In genomic region chr22:40415531-40416266, GRCh38 we compare ENCODE assay signal across 8 cellular contexts. TPM values are rescaled to one million over a fixed set of nuclear protein-coding genes. Genes with fewer than 3 reads are reported as not detected.
A peak's percentile ranks its signal among the peaks of the same experiment; 100 is the strongest.
DNase-seq lines count a peak whose midpoint lies in the region; ATAC-seq and TF ChIP-seq lines count a peak whose summit lies in the region.

No MANE protein-coding gene starts in this region.

- no peak overlapping the region for H3K4me3 ChIP-seq in MM.1S (ENCODE audit: low read length)

- no peak overlapping the region for H3K4me2 ChIP-seq in MM.1S (ENCODE audit: low read depth, low read length)

- CTCF ChIA-PET in activated CD8-positive, alpha-beta memory T cell treated with anti-CD3 and anti-CD28 coated beads, Interleukin-2, amount 10 ng/mL, durations not matched to agents 7 days and 5 days (lab: Charles Lee) = interaction anchor here (1.1 to 1.8 kb wide), 3 partner anchors 12 to 30 kb away, joined by 3 to 7 read pairs (median 4); no protein-coding TSS in a partner anchor

- H3K4me3 Mint-ChIP-seq in activated CD8-positive, alpha-beta memory T cell treated with anti-CD3 and anti-CD28 coated beads, Interleukin-2, amount 10 ng/mL, durations not matched to agents 7 days and 5 days = no peak overlapping the region
- H3K4me3 Mint-ChIP-seq in endothelial cell (ENCODE audit: unreplicated experiment) = peak overlapping the region; percentile 66
- peak overlapping the region; percentile 60 for H3K4me3 Mint-ChIP-seq in stimulated activated memory B cell treated with anti-CD40 and anti-IgM and Interleukin-4, amounts not matched to agents 10 μg/mL and 1 μg/mL and 100 μg/mL, for 72 hours

- TF ChIP-seq CTCF in endothelial cell (IDR thresholded peaks at IDR 0.05; ENCODE audit: unreplicated experiment) (no peak), MM.1S (IDR thresholded peaks at IDR 0.05; ENCODE audit: low read length) (no peak)

- H2AFZ ChIP-seq in MM.1S (ENCODE audit: low read length) = no peak overlapping the region

- no peaks in the 10 kb centered on the region for H3K9me2 ChIP-seq in MM.1S (replicated peaks; ENCODE audit: insufficient read depth, low read length)

- H3K27ac Mint-ChIP-seq in activated CD8-positive, alpha-beta memory T cell treated with anti-CD3 and anti-CD28 coated beads, Interleukin-2, amount 10 ng/mL, durations not matched to agents 7 days and 5 days = peak overlapping the region; percentile 70
- peak overlapping the region; percentile 68 for H3K27ac Mint-ChIP-seq in endothelial cell (ENCODE audit: unreplicated experiment)
- peak overlapping the region; percentile 80 for H3K27ac Mint-ChIP-seq in stimulated activated memory B cell treated with anti-CD40 and anti-IgM and Interleukin-4, amounts not matched to agents 10 μg/mL and 1 μg/mL and 100 μg/mL, for 72 hours

- no peaks in the 10 kb centered on the region for H3K27me3 ChIP-seq in MM.1S (replicated peaks; ENCODE audit: insufficient read depth, low read length)

- H3K4me1 ChIP-seq in MM.1S (ENCODE audit: low read length) = no peaks in the 10 kb centered on the region

- peaks cover 20% of the 10 kb centered on the region for H3K36me3 Mint-ChIP-seq in activated CD8-positive, alpha-beta memory T cell treated with anti-CD3 and anti-CD28 coated beads, Interleukin-2, amount 10 ng/mL, durations not matched to agents 7 days and 5 days
- peaks cover 42% of the 10 kb centered on the region for H3K36me3 Mint-ChIP-seq in endothelial cell (ENCODE audit: low read depth, unreplicated experiment)
- H3K36me3 Mint-ChIP-seq in stimulated activated memory B cell treated with anti-CD40 and anti-IgM and Interleukin-4, amounts not matched to agents 10 μg/mL and 1 μg/mL and 100 μg/mL, for 72 hours = peaks cover 42% of the 10 kb centered on the region

- no peaks in the 10 kb centered on the region for H3K9me3 ChIP-seq in MM.1S (replicated peaks; ENCODE audit: insufficient read depth, low read length)

- H3K79me2 ChIP-seq in MM.1S (ENCODE audit: low read length) = no peaks in the 10 kb centered on the region

- no peaks in the 10 kb centered on the region for H3K27me3 Mint-ChIP-seq in activated CD8-positive, alpha-beta memory T cell treated with anti-CD3 and anti-CD28 coated beads, Interleukin-2, amount 10 ng/mL, durations not matched to agents 7 days and 5 days
- H3K27me3 Mint-ChIP-seq in endothelial cell (ENCODE audit: unreplicated experiment) = peaks cover 22% of the 10 kb centered on the region
- H3K27me3 Mint-ChIP-seq in stimulated activated memory B cell treated with anti-CD40 and anti-IgM and Interleukin-4, amounts not matched to agents 10 μg/mL and 1 μg/mL and 100 μg/mL, for 72 hours = no peaks in the 10 kb centered on the region

- H3K4me1 Mint-ChIP-seq in activated CD8-positive, alpha-beta memory T cell treated with anti-CD3 and anti-CD28 coated beads, Interleukin-2, amount 10 ng/mL, durations not matched to agents 7 days and 5 days = peaks cover 17% of the 10 kb centered on the region
- H3K4me1 Mint-ChIP-seq in endothelial cell (ENCODE audit: unreplicated experiment) = peaks cover 21% of the 10 kb centered on the region
- H3K4me1 Mint-ChIP-seq in stimulated activated memory B cell treated with anti-CD40 and anti-IgM and Interleukin-4, amounts not matched to agents 10 μg/mL and 1 μg/mL and 100 μg/mL, for 72 hours = peaks cover 42% of the 10 kb centered on the region

- DNase-seq in activated CD8-positive, alpha-beta memory T cell treated with anti-CD3 and anti-CD28 coated beads, Interleukin-2, amount 10 ng/mL, durations not matched to agents 7 days and 5 days = no peak
- DNase-seq in activated CD8-positive, alpha-beta memory T cell treated with anti-CD3 and anti-CD28 coated beads, Interleukin-2, amount 50 U/mL, for 48 hours = no peak
- DNase-seq in NOMO-1 treated with DMSO at 0.1 percent for 48 hours (lab: John Stamatoyannopoulos, UW; ENCODE audit: unreplicated experiment) = peak; percentile 51
- DNase-seq in endothelial cell (ENCODE audit: low spot score) = no peak
- no peak for DNase-seq in MM.1S

- ATAC-seq in activated CD8-positive, alpha-beta memory T cell treated with anti-CD3 and anti-CD28 coated beads, Interleukin-2, amount 10 ng/mL, durations not matched to agents 7 days and 5 days = no peak
- peak; percentile 48 for ATAC-seq in stimulated activated memory B cell treated with anti-CD40 and anti-IgM and Interleukin-4, amounts not matched to agents 10 μg/mL and 1 μg/mL and 100 μg/mL, for 72 hours
- no peak for ATAC-seq in GM21529 (IDR thresholded peaks at IDR 0.05; ENCODE audit: unreplicated experiment)
- ATAC-seq in GM21825 (IDR thresholded peaks at IDR 0.05; ENCODE audit: unreplicated experiment) = no peak

- H3K27ac ChIP-seq in MM.1S (ENCODE audit: low read length) = no peak overlapping the region

- no peak overlapping the region for H3K9ac ChIP-seq in MM.1S (ENCODE audit: low read length)

- no peaks in the 10 kb centered on the region for H3K9me3 Mint-ChIP-seq in activated CD8-positive, alpha-beta memory T cell treated with anti-CD3 and anti-CD28 coated beads, Interleukin-2, amount 10 ng/mL, durations not matched to agents 7 days and 5 days (ENCODE audit: low read depth)
- no peaks in the 10 kb centered on the region for H3K9me3 Mint-ChIP-seq in endothelial cell (ENCODE audit: unreplicated experiment)
- H3K9me3 Mint-ChIP-seq in stimulated activated memory B cell treated with anti-CD40 and anti-IgM and Interleukin-4, amounts not matched to agents 10 μg/mL and 1 μg/mL and 100 μg/mL, for 72 hours = peaks cover 2% of the 10 kb centered on the region

- no peaks in the 10 kb centered on the region for H4K20me1 ChIP-seq in MM.1S (ENCODE audit: insufficient read depth, low read length)

- H3F3A ChIP-seq in MM.1S (ENCODE audit: insufficient read depth, low read length) = no peaks in the 10 kb centered on the region

- peaks cover 4% of the 10 kb centered on the region; the same call in 1 of the 2 replicates for H3K36me3 ChIP-seq in MM.1S (replicated peaks; ENCODE audit: insufficient read depth, low read length)

RNA-seq across cellular contexts. Expression of gene SGSM3, which starts 45.3 kb away (rescaled TPM):
- total RNA-seq in activated CD8-positive, alpha-beta memory T cell treated with anti-CD3 and anti-CD28 coated beads, Interleukin-2, amount 10 ng/mL, durations not matched to agents 7 days and 5 days = 10 to 100 TPM; 57.6 to 86.3 TPM
- total RNA-seq in endothelial cell (ENCODE audit: unreplicated experiment) = 85.9 TPM
